Comparison of ENCODE assay signal across 1 cellular context in genomic region chr9:38006163-38006562, GRCh38.
TF ChIP-seq lines count a peak whose summit lies in the region.

No MANE protein-coding gene starts in this region.

TF ChIP-seq in endothelial cell of umbilical vein, 7 proteins besides CTCF, POLR2A, EP300 and RAD21 (continued from another document):
- TF ChIP-seq, protein P1, sequence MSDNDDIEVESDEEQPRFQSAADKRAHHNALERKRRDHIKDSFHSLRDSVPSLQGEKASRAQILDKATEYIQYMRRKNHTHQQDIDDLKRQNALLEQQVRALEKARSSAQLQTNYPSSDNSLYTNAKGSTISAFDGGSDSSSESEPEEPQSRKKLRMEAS (IDR thresholded peaks at IDR 0.05; ENCODE audit: insufficient read depth, insufficient read length) = no peak
- TF ChIP-seq POLR2AphosphoS5 (IDR thresholded peaks at IDR 0.05; ENCODE audit: insufficient read depth, low read depth, low read length) = no peak
- TF ChIP-seq MYC (IDR thresholded peaks at IDR 0.05; ENCODE audit: low read depth, low read length) = no peak
- TF ChIP-seq FOS (IDR thresholded peaks at IDR 0.05; ENCODE audit: borderline replicate concordance, insufficient read depth, low read length) = no peak
- no peak for TF ChIP-seq EZH2 (IDR thresholded peaks at IDR 0.05; ENCODE audit: borderline replicate concordance, low read depth, low read length, severe bottlenecking)
